ENCODE assay signal across 12 cellular contexts in genomic region chr15:74172751-74173544, GRCh38. TPM values are rescaled to one million over a fixed set of nuclear protein-coding genes. Genes with fewer than 3 reads are reported as not detected.
DNase-seq lines count a peak whose midpoint lies in the region; ATAC-seq and TF ChIP-seq lines count a peak whose summit lies in the region.
"Had no signal": no experiment of that assay in that cellular context is flagged by ENCODE, and none has a peak within 500 bp of the region (broad histone marks: within the 10 kb centered on the region; RNA-seq: fewer than 3 reads in every experiment).

No MANE protein-coding gene starts in this region.

- no peaks in the 10 kb centered on the region for H3K9me3 Mint-ChIP-seq in activated naive CD8-positive, alpha-beta T cell treated with anti-CD3 and anti-CD28 coated beads, Interleukin-2, amount 10 ng/mL, durations not matched to agents 7 days and 5 days
- no peaks in the 10 kb centered on the region for H3K9me3 Mint-ChIP-seq in activated naive CD8-positive, alpha-beta T cell treated with anti-CD3 and anti-CD28 coated beads, Interleukin-2, amount 50 U/mL, for 24 hours
- H3K9me3 Mint-ChIP-seq in activated naive CD4-positive, alpha-beta T cell treated with anti-CD3 and anti-CD28 coated beads for 36 hours, result no peaks in the 10 kb centered on the region
- no peaks in the 10 kb centered on the region for H3K9me3 Mint-ChIP-seq in activated CD4-positive, alpha-beta memory T cell treated with anti-CD3 and anti-CD28 coated beads, Interleukin-2, amount 10 ng/mL, durations not matched to agents 7 days and 5 days

- H3K27ac ChIP-seq in muscle layer of duodenum (ENCODE audit: low read length) (peak overlapping the region; percentile 41), uterus (peak overlapping the region; percentile 94 to 97)
- H3K27ac ChIP-seq: neutrophil had no signal

- no peak overlapping the region for H3K27ac Mint-ChIP-seq in activated naive CD8-positive, alpha-beta T cell treated with anti-CD3 and anti-CD28 coated beads, Interleukin-2, amount 10 ng/mL, durations not matched to agents 7 days and 5 days
- H3K27ac Mint-ChIP-seq in activated naive CD8-positive, alpha-beta T cell treated with anti-CD3 and anti-CD28 coated beads, Interleukin-2, amount 50 U/mL, for 24 hours, result no peak overlapping the region
- H3K27ac Mint-ChIP-seq in activated naive CD4-positive, alpha-beta T cell treated with anti-CD3 and anti-CD28 coated beads for 36 hours, result no peak overlapping the region
- no peak overlapping the region for H3K27ac Mint-ChIP-seq in activated CD4-positive, alpha-beta memory T cell treated with anti-CD3 and anti-CD28 coated beads, Interleukin-2, amount 10 ng/mL, durations not matched to agents 7 days and 5 days
- H3K27ac Mint-ChIP-seq: activated CD8-positive, alpha-beta memory T cell treated with anti-CD3 and anti-CD28 coated beads, Interleukin-2, amount 10 ng/mL, durations not matched to agents 7 days and 5 days; B cell had no signal

- DNase-seq in activated naive CD8-positive, alpha-beta T cell treated with anti-CD3 and anti-CD28 coated beads, Interleukin-2, amount 10 ng/mL, durations not matched to agents 7 days and 5 days, result peak; percentile 16
- DNase-seq in activated naive CD8-positive, alpha-beta T cell treated with anti-CD3 and anti-CD28 coated beads, Interleukin-2, amount 50 U/mL, for 24 hours, result no peak
- DNase-seq in fibroblast of pulmonary artery (ENCODE audit: low read depth) (peak; percentile 77), uterus (peak; percentile 85 to 88), amniotic stem cell (lab: John Stamatoyannopoulos, UW) (no peak)
- DNase-seq in activated naive CD4-positive, alpha-beta T cell treated with anti-CD3 and anti-CD28 coated beads for 36 hours, result no peak
- DNase-seq in activated CD4-positive, alpha-beta memory T cell treated with anti-CD3 and anti-CD28 coated beads, Interleukin-2, amount 10 ng/mL, durations not matched to agents 7 days and 5 days, result no peak
- DNase-seq: activated CD8-positive, alpha-beta memory T cell treated with anti-CD3 and anti-CD28 coated beads, Interleukin-2, amount 10 ng/mL, durations not matched to agents 7 days and 5 days; SHP77 treated with DMSO at 0.1 percent for 48 hours had no signal

- no peaks in the 10 kb centered on the region for H3K27me3 ChIP-seq in muscle layer of duodenum (ENCODE audit: low read depth, low read length)
- H3K27me3 ChIP-seq in uterus, result no peaks in the 10 kb centered on the region

- TF ChIP-seq CTCF in fibroblast of pulmonary artery (IDR thresholded peaks at IDR 0.05; ENCODE audit: low read length, missing control alignments) (no peak), uterus (IDR thresholded peaks at IDR 0.05) (peak in 1 of 4 experiments; percentile 11)

- H3K4me1 Mint-ChIP-seq in activated naive CD8-positive, alpha-beta T cell treated with anti-CD3 and anti-CD28 coated beads, Interleukin-2, amount 10 ng/mL, durations not matched to agents 7 days and 5 days, result no peaks in the 10 kb centered on the region
- no peaks in the 10 kb centered on the region for H3K4me1 Mint-ChIP-seq in activated naive CD8-positive, alpha-beta T cell treated with anti-CD3 and anti-CD28 coated beads, Interleukin-2, amount 50 U/mL, for 24 hours
- no peaks in the 10 kb centered on the region for H3K4me1 Mint-ChIP-seq in activated naive CD4-positive, alpha-beta T cell treated with anti-CD3 and anti-CD28 coated beads for 36 hours (ENCODE audit: low read depth)
- H3K4me1 Mint-ChIP-seq in activated CD4-positive, alpha-beta memory T cell treated with anti-CD3 and anti-CD28 coated beads, Interleukin-2, amount 10 ng/mL, durations not matched to agents 7 days and 5 days, result no peaks in the 10 kb centered on the region
- H3K4me1 Mint-ChIP-seq: activated CD8-positive, alpha-beta memory T cell treated with anti-CD3 and anti-CD28 coated beads, Interleukin-2, amount 10 ng/mL, durations not matched to agents 7 days and 5 days; B cell had no signal

- no peaks in the 10 kb centered on the region for H3K36me3 Mint-ChIP-seq in activated naive CD8-positive, alpha-beta T cell treated with anti-CD3 and anti-CD28 coated beads, Interleukin-2, amount 10 ng/mL, durations not matched to agents 7 days and 5 days
- no peaks in the 10 kb centered on the region for H3K36me3 Mint-ChIP-seq in activated naive CD8-positive, alpha-beta T cell treated with anti-CD3 and anti-CD28 coated beads, Interleukin-2, amount 50 U/mL, for 24 hours (ENCODE audit: low read depth)
- H3K36me3 Mint-ChIP-seq in activated naive CD4-positive, alpha-beta T cell treated with anti-CD3 and anti-CD28 coated beads for 36 hours (ENCODE audit: low read depth), result no peaks in the 10 kb centered on the region
- H3K36me3 Mint-ChIP-seq in activated CD4-positive, alpha-beta memory T cell treated with anti-CD3 and anti-CD28 coated beads, Interleukin-2, amount 10 ng/mL, durations not matched to agents 7 days and 5 days (ENCODE audit: low read depth), result no peaks in the 10 kb centered on the region
- H3K36me3 Mint-ChIP-seq: activated CD8-positive, alpha-beta memory T cell treated with anti-CD3 and anti-CD28 coated beads, Interleukin-2, amount 10 ng/mL, durations not matched to agents 7 days and 5 days had no signal

- H3K27me3 Mint-ChIP-seq in activated naive CD8-positive, alpha-beta T cell treated with anti-CD3 and anti-CD28 coated beads, Interleukin-2, amount 10 ng/mL, durations not matched to agents 7 days and 5 days, result no peaks in the 10 kb centered on the region
- peaks cover 2% of the 10 kb centered on the region for H3K27me3 Mint-ChIP-seq in activated naive CD8-positive, alpha-beta T cell treated with anti-CD3 and anti-CD28 coated beads, Interleukin-2, amount 50 U/mL, for 24 hours
- no peaks in the 10 kb centered on the region for H3K27me3 Mint-ChIP-seq in activated naive CD4-positive, alpha-beta T cell treated with anti-CD3 and anti-CD28 coated beads for 36 hours (ENCODE audit: low read depth)
- H3K27me3 Mint-ChIP-seq in activated CD4-positive, alpha-beta memory T cell treated with anti-CD3 and anti-CD28 coated beads, Interleukin-2, amount 10 ng/mL, durations not matched to agents 7 days and 5 days, result no peaks in the 10 kb centered on the region

- TF ChIP-seq POLR2A in uterus (IDR thresholded peaks at IDR 0.05), result no peak

- H3K36me3 ChIP-seq in muscle layer of duodenum (ENCODE audit: control insufficient read depth in 1 of 2, insufficient read depth in 2 of 2, low read length in 2 of 2) (no peaks in the 10 kb centered on the region), uterus (no peaks in the 10 kb centered on the region)
- H3K36me3 ChIP-seq: neutrophil had no signal

- H3K4me1 ChIP-seq in muscle layer of duodenum (ENCODE audit: control insufficient read depth in 1 of 2, insufficient read depth in 2 of 2, low read length in 2 of 2) (peaks cover 7 to 71% of the 10 kb centered on the region in 2 donors), uterus (peaks cover 26 to 33% of the 10 kb centered on the region in 2 donors)

- no peak overlapping the region for H3K4me3 ChIP-seq in fibroblast of pulmonary artery (replicated peaks; ENCODE audit: low read depth, low read length)
- H3K4me3 ChIP-seq in muscle layer of duodenum (ENCODE audit: low read depth in 1 of 2, low read length in 2 of 2), result peak overlapping the region in 1 of 2 donors; percentile 66
- H3K4me3 ChIP-seq in uterus, result peak overlapping the region; percentile 42 to 48

- CTCF ChIA-PET in activated naive CD4-positive, alpha-beta T cell treated with anti-CD3 and anti-CD28 coated beads for 36 hours (lab: Charles Lee), result no interaction called here
- CTCF ChIA-PET in activated CD4-positive, alpha-beta memory T cell treated with anti-CD3 and anti-CD28 coated beads, Interleukin-2, amount 10 ng/mL, durations not matched to agents 7 days and 5 days (lab: Charles Lee), result no interaction called here

- intact Hi-C loops in uterus (cut with DNase I; ENCODE audit: low total_unique reads), result no loop called here
- intact Hi-C loops in activated naive CD4-positive, alpha-beta T cell treated with anti-CD3 and anti-CD28 coated beads for 36 hours (cut with micrococcal nuclease), result no loop called here

- H3K4me3 Mint-ChIP-seq in activated naive CD8-positive, alpha-beta T cell treated with anti-CD3 and anti-CD28 coated beads, Interleukin-2, amount 10 ng/mL, durations not matched to agents 7 days and 5 days, result no peak overlapping the region
- no peak overlapping the region for H3K4me3 Mint-ChIP-seq in activated naive CD8-positive, alpha-beta T cell treated with anti-CD3 and anti-CD28 coated beads, Interleukin-2, amount 50 U/mL, for 24 hours
- no peak overlapping the region for H3K4me3 Mint-ChIP-seq in activated naive CD4-positive, alpha-beta T cell treated with anti-CD3 and anti-CD28 coated beads for 36 hours
- no peak overlapping the region for H3K4me3 Mint-ChIP-seq in activated CD4-positive, alpha-beta memory T cell treated with anti-CD3 and anti-CD28 coated beads, Interleukin-2, amount 10 ng/mL, durations not matched to agents 7 days and 5 days
- H3K4me3 Mint-ChIP-seq: activated CD8-positive, alpha-beta memory T cell treated with anti-CD3 and anti-CD28 coated beads, Interleukin-2, amount 10 ng/mL, durations not matched to agents 7 days and 5 days; B cell had no signal

- H3K9me3 ChIP-seq in muscle layer of duodenum (ENCODE audit: control insufficient read depth in 1 of 2, low read length in 2 of 2) (no peaks in the 10 kb centered on the region), uterus (no peaks in the 10 kb centered on the region)
- H3K9me3 ChIP-seq: neutrophil had no signal

- no peak for ATAC-seq in activated naive CD8-positive, alpha-beta T cell treated with anti-CD3 and anti-CD28 coated beads, Interleukin-2, amount 10 ng/mL, durations not matched to agents 7 days and 5 days (ENCODE audit: low read depth)
- ATAC-seq in activated naive CD8-positive, alpha-beta T cell treated with anti-CD3 and anti-CD28 coated beads, Interleukin-2, amount 50 U/mL, for 24 hours, result no peak
- ATAC-seq: activated CD8-positive, alpha-beta memory T cell treated with anti-CD3 and anti-CD28 coated beads, Interleukin-2, amount 10 ng/mL, durations not matched to agents 7 days and 5 days had no signal

- POLR2A ChIA-PET in activated naive CD8-positive, alpha-beta T cell treated with anti-CD3 and anti-CD28 coated beads, Interleukin-2, amount 10 ng/mL, durations not matched to agents 7 days and 5 days (lab: Charles Lee), result no interaction called here
- POLR2A ChIA-PET in activated CD4-positive, alpha-beta memory T cell treated with anti-CD3 and anti-CD28 coated beads, Interleukin-2, amount 10 ng/mL, durations not matched to agents 7 days and 5 days (lab: Charles Lee), result no interaction called here

RNA-seq across cellular contexts. Expression of gene ISLR, which starts 0.6 kb away (rescaled TPM):
- total RNA-seq in activated naive CD8-positive, alpha-beta T cell treated with anti-CD3 and anti-CD28 coated beads, Interleukin-2, amount 10 ng/mL, durations not matched to agents 7 days and 5 days, result not detected
- 100 to 1,000 TPM; 170 to 215 (median 201) TPM for total RNA-seq in uterus
- not detected for total RNA-seq in activated naive CD4-positive, alpha-beta T cell treated with anti-CD3 and anti-CD28 coated beads for 36 hours
- total RNA-seq in activated CD4-positive, alpha-beta memory T cell treated with anti-CD3 and anti-CD28 coated beads, Interleukin-2, amount 10 ng/mL, durations not matched to agents 7 days and 5 days, result not detected
- total RNA-seq: activated CD8-positive, alpha-beta memory T cell treated with anti-CD3 and anti-CD28 coated beads, Interleukin-2, amount 10 ng/mL, durations not matched to agents 7 days and 5 days; B cell had no signal

RNA-seq across cellular contexts. Expression of gene STRA6, which starts 29.6 kb away (rescaled TPM):
- total RNA-seq in activated naive CD8-positive, alpha-beta T cell treated with anti-CD3 and anti-CD28 coated beads, Interleukin-2, amount 10 ng/mL, durations not matched to agents 7 days and 5 days, result not detected
- total RNA-seq in uterus, result 10 to 100 TPM in 2 of 4 donors, under 1 TPM in 1, not detected in 1; 0.26 to 62.6 (median 11.6) TPM
- not detected for total RNA-seq in activated naive CD4-positive, alpha-beta T cell treated with anti-CD3 and anti-CD28 coated beads for 36 hours
- not detected for total RNA-seq in activated CD4-positive, alpha-beta memory T cell treated with anti-CD3 and anti-CD28 coated beads, Interleukin-2, amount 10 ng/mL, durations not matched to agents 7 days and 5 days
- total RNA-seq: B cell had no signal

RNA-seq across cellular contexts. Expression of gene ISLR2, which starts 42.6 kb away (rescaled TPM):
- total RNA-seq in activated naive CD8-positive, alpha-beta T cell treated with anti-CD3 and anti-CD28 coated beads, Interleukin-2, amount 10 ng/mL, durations not matched to agents 7 days and 5 days, result not detected
- total RNA-seq in uterus, result 10 to 100 TPM in 1 of 4 donors, 1 to 10 TPM in 1, under 1 TPM in 1, not detected in 1; 0.77 to 11.8 (median 5.1) TPM
- not detected for total RNA-seq in activated naive CD4-positive, alpha-beta T cell treated with anti-CD3 and anti-CD28 coated beads for 36 hours
- under 1 TPM in 1 of 2 experiments, not detected in 1; 0.08 TPM for total RNA-seq in activated CD4-positive, alpha-beta memory T cell treated with anti-CD3 and anti-CD28 coated beads, Interleukin-2, amount 10 ng/mL, durations not matched to agents 7 days and 5 days
- total RNA-seq: B cell had no signal

Comparison
In these comparisons a context has a peak if more than half of its experiments do, and no peak if none do; other contexts are left out.
1. DNase-seq: peak in activated naive CD8-positive, alpha-beta T cell treated with anti-CD3 and anti-CD28 coated beads, Interleukin-2, amount 10 ng/mL, durations not matched to agents 7 days and 5 days (single experiment), fibroblast of pulmonary artery (single experiment) and uterus (2 of 2); none in activated naive CD8-positive, alpha-beta T cell treated with anti-CD3 and anti-CD28 coated beads, Interleukin-2, amount 50 U/mL, for 24 hours (single experiment), activated naive CD4-positive, alpha-beta T cell treated with anti-CD3 and anti-CD28 coated beads for 36 hours (single experiment), activated CD4-positive, alpha-beta memory T cell treated with anti-CD3 and anti-CD28 coated beads, Interleukin-2, amount 10 ng/mL, durations not matched to agents 7 days and 5 days (single experiment) and amniotic stem cell (single experiment).
2. RNA of gene ISLR, which starts 0.6 kb away (total RNA-seq): 170 to 215 TPM in uterus; not detected in activated naive CD4-positive, alpha-beta T cell treated with anti-CD3 and anti-CD28 coated beads for 36 hours, not detected in activated naive CD8-positive, alpha-beta T cell treated with anti-CD3 and anti-CD28 coated beads, Interleukin-2, amount 10 ng/mL, durations not matched to agents 7 days and 5 days and not detected in activated CD4-positive, alpha-beta memory T cell treated with anti-CD3 and anti-CD28 coated beads, Interleukin-2, amount 10 ng/mL, durations not matched to agents 7 days and 5 days; every median in the first group is over 100 times any median in the second.